2 cellular contexts compared by ENCODE assay signal in genomic region chr11:111930472-111930871, GRCh38.
A peak's percentile ranks its signal among the peaks of the same experiment; 100 is the strongest.
TF ChIP-seq lines count a peak whose summit lies in the region.

No MANE protein-coding gene starts in this region.

TF ChIP-seq in liver, 16 proteins besides CTCF, POLR2A, EP300 and RAD21:
- TF ChIP-seq MAX (IDR thresholded peaks at IDR 0.05) (no peak), SP1 (IDR thresholded peaks at IDR 0.05) (peak; percentile 74), HNF4G (IDR thresholded peaks at IDR 0.05) (no peak), TAF1 (conservative IDR thresholded peaks at IDR 0.05) (no peak), HNF4A (conservative IDR thresholded peaks at IDR 0.05) (peak; percentile 54 to 66), EGR1 (IDR thresholded peaks at IDR 0.05; ENCODE audit: low read depth in 2 of 2) (no peak), YY1 (IDR thresholded peaks at IDR 0.05) (peak; percentile 20), GABPA (IDR thresholded peaks at IDR 0.05 in 1 of 2, conservative IDR thresholded peaks at IDR 0.05 in 1 of 2) (no peak), RXRA (IDR thresholded peaks at IDR 0.05) (peak; percentile 45), JUND (IDR thresholded peaks at IDR 0.05) (no peak)

TF ChIP-seq in HepG2, 621 proteins besides CTCF, POLR2A, EP300 and RAD21:
- TF ChIP-seq FOXK1 (CRISPR knock-in tag; IDR thresholded peaks at IDR 0.05; ENCODE audit: borderline replicate concordance, low read depth) (no peak), ZBTB14 (CRISPR knock-in tag; IDR thresholded peaks at IDR 0.05) (no peak), REXO4 (CRISPR knock-in tag; IDR thresholded peaks at IDR 0.05; ENCODE audit: borderline replicate concordance) (no peak)
